24 cellular contexts compared by ENCODE assay signal in the genomic region with DNA sequence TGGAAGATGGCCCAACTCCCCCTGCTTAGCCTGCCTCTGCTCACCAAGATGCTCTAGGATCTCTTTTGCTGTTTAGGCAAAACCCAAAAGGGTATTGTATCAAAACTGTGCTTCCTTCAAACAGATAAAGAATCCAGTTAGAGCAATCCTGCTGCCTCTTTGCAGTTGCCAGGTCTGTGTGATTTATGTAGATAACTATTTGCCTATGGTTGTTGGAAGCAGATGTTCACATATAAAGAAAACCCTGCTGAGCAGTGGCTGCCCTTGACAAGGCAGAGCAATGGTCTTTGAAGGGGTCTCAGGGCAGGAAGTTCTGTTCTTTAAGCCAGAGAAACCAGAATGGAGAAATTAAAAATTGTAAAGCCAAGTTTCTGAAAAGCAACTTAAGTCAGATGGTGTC.
"Had no signal": no experiment of that assay in that cellular context is flagged by ENCODE, and none has a peak within 500 bp of the region (broad histone marks: within the 10 kb centered on the region; RNA-seq: fewer than 3 reads in every experiment).

No MANE protein-coding gene starts in this region.

- H3K4me1 ChIP-seq: stomach, suprapubic skin, testis, thyroid gland, tibial artery, tibial nerve, transverse colon, upper lobe of left lung, upper lobe of right lung, uterus, vagina had no signal

- H3K27ac ChIP-seq: stomach, suprapubic skin, testis, thoracic aorta, thyroid gland, tibial artery, tibial nerve, transverse colon, upper lobe of left lung, upper lobe of right lung, uterus, vagina had no signal

- DNase-seq: stimulated activated CD4-positive, alpha-beta T cell treated with anti-CD3 and anti-CD28 coated beads, Interleukin-2, amount 100 ng/mL, for 48 hours; stimulated activated CD4-positive, alpha-beta T cell treated with anti-CD3 and anti-CD28 coated beads, Interleukin-4, amount 100 ng/mL, for 1 hour; stimulated activated CD4-positive, alpha-beta T cell treated with anti-CD3 and anti-CD28 coated beads, Interleukin-4, amount 100 ng/mL, for 24 hours; stimulated activated CD4-positive, alpha-beta T cell treated with anti-CD3 and anti-CD28 coated beads, Interleukin-4, amount 100 ng/mL, for 4 hours; stimulated activated CD8-positive, alpha-beta memory T cell treated with anti-CD3 and anti-CD28 coated beads, Interleukin-4, amount 100 ng/mL, for 48 hours; stimulated activated naive B cell treated with anti-CD40 and anti-IgM and Interleukin-4, amounts not matched to agents 10 μg/mL and 1 μg/mL and 100 μg/mL, for 72 hours; stimulated activated naive CD4-positive, alpha-beta T cell; stimulated activated naive CD4-positive, alpha-beta T cell treated with Interleukin-2 at 50 U/mL for 16 hours; stimulated activated naive CD8-positive, alpha-beta T cell treated with anti-CD3 and anti-CD28 coated beads, Interleukin-15, amount 100 ng/mL, for 72 hours; stimulated activated naive CD8-positive, alpha-beta T cell treated with anti-CD3 and anti-CD28 coated beads, Interleukin-15, Interleukin-2, amounts not matched to agents 100 U/mL and 50 U/mL, for 24 hours; stomach; substantia nigra; testis; thyroid gland; tibial artery; transverse colon; upper lobe of left lung; upper lobe of right lung; uterus had no signal

- H3K27me3 ChIP-seq: stomach, suprapubic skin, testis, thyroid gland, tibial artery, tibial nerve, transverse colon, upper lobe of left lung, upper lobe of right lung, uterus, vagina had no signal

- H3K36me3 ChIP-seq: stomach, suprapubic skin, thoracic aorta, thyroid gland, tibial artery, transverse colon, upper lobe of left lung, upper lobe of right lung, uterus, vagina had no signal

- FAIRE-seq: urothelium cell line had no signal

- H3K9me3 ChIP-seq: stomach, suprapubic skin, testis, thoracic aorta, thyroid gland, tibial artery, tibial nerve, transverse colon, upper lobe of left lung, upper lobe of right lung, uterus, vagina had no signal

- H3K4me3 ChIP-seq: stomach, suprapubic skin, testis, thoracic aorta, thyroid gland, tibial artery, tibial nerve, transverse colon, upper lobe of left lung, upper lobe of right lung, uterus, vagina had no signal
